ENCODE assay signal across 8 cellular contexts in genomic region chr2:27715318-27716165, GRCh38. TPM values are rescaled to one million over a fixed set of nuclear protein-coding genes. Genes with fewer than 3 reads are reported as not detected.
DNase-seq lines count a peak whose midpoint lies in the region; ATAC-seq, FAIRE-seq and TF ChIP-seq lines count a peak whose summit lies in the region.

No MANE protein-coding gene starts in this region.

- H4K91ac ChIP-seq in IMR-90 (ENCODE audit: insufficient read depth, low read depth, low read length) (peak overlapping the region; percentile 84), neuronal stem cell (ENCODE audit: low read depth, low read length, poor library complexity) (no peak overlapping the region)

- H4K5ac ChIP-seq in IMR-90 (ENCODE audit: low read depth, low read length) = peak overlapping the region; percentile 91

- peak overlapping the region; percentile 87 for H2AFZ ChIP-seq in IMR-90 (replicated peaks; ENCODE audit: low read length, poor library complexity)
- H2AFZ ChIP-seq in neuronal stem cell (ENCODE audit: low read length) = peak overlapping the region; percentile 95

- H3K4me3 Mint-ChIP-seq in activated T-helper 2 cell treated with anti-CD3 and anti-CD28 coated beads, Interferon-gamma antibody, Interleukin-2, Interleukin-4, amounts not matched to agents 10 μg/mL and 5 μg/mL and 100 μg/mL, durations not matched to agents 14 hours and 24 hours and 36 hours (ENCODE audit: low read depth) = no peak overlapping the region

- peaks cover 14% of the 10 kb centered on the region for H3K9me1 ChIP-seq in IMR-90 (ENCODE audit: insufficient read depth, low read length)

- H3K9ac ChIP-seq in IMR-90 (ENCODE audit: low read depth, low read length) (peak overlapping the region; percentile 75), neuronal stem cell (ENCODE audit: low read depth, low read length, poor library complexity) (peak overlapping the region; percentile 60)

- DNase-seq in AG08396 (ENCODE audit: low spot score) (peak; percentile 70), IMR-90 (peak; percentile 69), activated gamma-delta T cell treated with Interleukin-2 at 50 U/mL for 16 hours (peak; percentile 18), foreskin keratinocyte (no peak), neuronal stem cell (ENCODE audit: low spot score) (no peak), RCC 7860 (ENCODE audit: low spot score) (no peak)
- no peak for DNase-seq in activated T-helper 2 cell treated with anti-CD3 and anti-CD28 coated beads, Interferon-gamma antibody, Interleukin-2, Interleukin-4, amounts not matched to agents 10 μg/mL and 5 μg/mL and 100 μg/mL, durations not matched to agents 14 hours and 24 hours and 36 hours (ENCODE audit: low spot score)

- no peaks in the 10 kb centered on the region for H3K9me3 Mint-ChIP-seq in activated T-helper 2 cell treated with anti-CD3 and anti-CD28 coated beads, Interferon-gamma antibody, Interleukin-2, Interleukin-4, amounts not matched to agents 10 μg/mL and 5 μg/mL and 100 μg/mL, durations not matched to agents 14 hours and 24 hours and 36 hours

- H3K4me3 ChIP-seq in IMR-90 (ENCODE audit: insufficient read depth, low read depth, low read length) = peak overlapping the region; percentile 50
- peak overlapping the region; percentile 41 to 78 for H3K4me3 ChIP-seq in neuronal stem cell (ENCODE audit: low read length in 2 of 2)

- H2AK5ac ChIP-seq in IMR-90 (ENCODE audit: low read depth, low read length) = peak overlapping the region; percentile 84
- no peak overlapping the region for H2AK5ac ChIP-seq in neuronal stem cell (ENCODE audit: low read depth, low read length)

- H3K27ac ChIP-seq in IMR-90 (ENCODE audit: insufficient read depth, low read length) (peak overlapping the region; percentile 45; the same call in 1 of the 2 replicates), foreskin keratinocyte (peak overlapping the region; percentile 80), neuronal stem cell (replicated peaks; ENCODE audit: low read length) (no peak overlapping the region)

- H2BK120ac ChIP-seq in IMR-90 (ENCODE audit: low read depth, low read length) (peak overlapping the region; percentile 73; the same call in 1 of the 2 replicates), neuronal stem cell (ENCODE audit: low read depth, low read length) (no peak overlapping the region)

- intact Hi-C loops in IMR-90 (cut with micrococcal nuclease) = no loop called here
- intact Hi-C loops in activated T-helper 2 cell treated with anti-CD3 and anti-CD28 coated beads, Interferon-gamma antibody, Interleukin-2, Interleukin-4, amounts not matched to agents 10 μg/mL and 5 μg/mL and 100 μg/mL, durations not matched to agents 14 hours and 24 hours and 36 hours (cut with micrococcal nuclease) = no loop called here

- peak overlapping the region; percentile 49; the same call in 1 of the 2 replicates for H3K56ac ChIP-seq in IMR-90 (ENCODE audit: extremely low read depth, insufficient read depth, low read length)

- H2BK20ac ChIP-seq in IMR-90 (ENCODE audit: low read depth, low read length) = peak overlapping the region; percentile 11; the same call in 1 of the 2 replicates

- H3K36me3 Mint-ChIP-seq in activated T-helper 2 cell treated with anti-CD3 and anti-CD28 coated beads, Interferon-gamma antibody, Interleukin-2, Interleukin-4, amounts not matched to agents 10 μg/mL and 5 μg/mL and 100 μg/mL, durations not matched to agents 14 hours and 24 hours and 36 hours (ENCODE audit: low read depth) = no peaks in the 10 kb centered on the region

- H3K27me3 Mint-ChIP-seq in activated T-helper 2 cell treated with anti-CD3 and anti-CD28 coated beads, Interferon-gamma antibody, Interleukin-2, Interleukin-4, amounts not matched to agents 10 μg/mL and 5 μg/mL and 100 μg/mL, durations not matched to agents 14 hours and 24 hours and 36 hours (ENCODE audit: low read depth) = peaks cover 13% of the 10 kb centered on the region

- H4K8ac ChIP-seq in IMR-90 (ENCODE audit: low read depth in 2 of 2, low read length in 2 of 2) (peak overlapping the region; percentile 85 to 94), neuronal stem cell (ENCODE audit: low read depth, low read length) (no peak overlapping the region)

- TF ChIP-seq CTCF in IMR-90 (conservative IDR thresholded peaks at IDR 0.05; ENCODE audit: low read depth, low read length) (no peak), foreskin keratinocyte (conservative IDR thresholded peaks at IDR 0.05) (no peak)

- POLR2A ChIA-PET in IMR-90 (lab: Charles Lee; ENCODE audit: unreplicated experiment) = no interaction called here

- WGBS in IMR-90 (ENCODE audit: extremely low coverage in 2 of 2, insufficient read length in 1 of 2), 2 experiments = 2% methylated on average over 13 of the region's 50 CpGs; no CpG with 5 or more reads in 1 of the 2 experiments
- WGBS in neuronal stem cell (ENCODE audit: extremely low coverage in 2 of 2, insufficient read length in 2 of 2, insufficient replicate concordance in 1 of 2), 2 donors = no CpG with 5 or more reads among the region's 50 CpGs

- H3K14ac ChIP-seq in IMR-90 (replicated peaks; ENCODE audit: low read depth, low read length) = peak overlapping the region; percentile 94
- no peak overlapping the region for H3K14ac ChIP-seq in neuronal stem cell (ENCODE audit: low read length)

- no peak overlapping the region for H3K27ac Mint-ChIP-seq in activated T-helper 2 cell treated with anti-CD3 and anti-CD28 coated beads, Interferon-gamma antibody, Interleukin-2, Interleukin-4, amounts not matched to agents 10 μg/mL and 5 μg/mL and 100 μg/mL, durations not matched to agents 14 hours and 24 hours and 36 hours

- ATAC-seq in IMR-90 (ENCODE audit: low read depth) (peak; percentile 66), foreskin keratinocyte (no peak), GM18870 (IDR thresholded peaks at IDR 0.05; ENCODE audit: unreplicated experiment) (no peak)

- 0 out of 2 replicates have a peak, but pooled peaks have one; percentile 28 for TF ChIP-seq POLR2A in IMR-90 (IDR thresholded peaks at IDR 0.05; ENCODE audit: low read depth, low read length)

- H3K79me1 ChIP-seq in IMR-90 (ENCODE audit: low read depth in 1 of 2, low read length in 2 of 2) (peaks cover 2 to 8% of the 10 kb centered on the region in 2 experiments; a peak in 2 of 4 replicates), neuronal stem cell (ENCODE audit: low read depth, low read length) (no peaks in the 10 kb centered on the region)

- FAIRE-seq in RCC 7860 (lab: Jason Lieb, UNC) = no peak

- peak overlapping the region; percentile 88; the same call in 1 of the 2 replicates for H3K23ac ChIP-seq in IMR-90 (ENCODE audit: low read depth, low read length)
- H3K23ac ChIP-seq in neuronal stem cell (ENCODE audit: low read depth, low read length, poor library complexity) = no peak overlapping the region

- H3K4me1 Mint-ChIP-seq in activated T-helper 2 cell treated with anti-CD3 and anti-CD28 coated beads, Interferon-gamma antibody, Interleukin-2, Interleukin-4, amounts not matched to agents 10 μg/mL and 5 μg/mL and 100 μg/mL, durations not matched to agents 14 hours and 24 hours and 36 hours (ENCODE audit: low read depth) = peaks cover 35% of the 10 kb centered on the region

- H2BK5ac ChIP-seq in IMR-90 (ENCODE audit: low read depth, low read length, poor library complexity, severe bottlenecking) = peak overlapping the region; percentile 28
- no peak overlapping the region for H2BK5ac ChIP-seq in neuronal stem cell (ENCODE audit: low read length)

- no peak for TF ChIP-seq RAD21 in IMR-90 (IDR thresholded peaks at IDR 0.05; ENCODE audit: low read length)

- no peak overlapping the region for H2BK12ac ChIP-seq in neuronal stem cell (ENCODE audit: low read length)

- peak overlapping the region; percentile 79 for H3K18ac ChIP-seq in IMR-90 (ENCODE audit: low read depth, low read length)
- H3K18ac ChIP-seq in neuronal stem cell (ENCODE audit: low read length) = peak overlapping the region; percentile 92

- H2BK15ac ChIP-seq in IMR-90 (ENCODE audit: low read depth, low read length) (peak overlapping the region; percentile 95; the same call in 2 of the 3 replicates), neuronal stem cell (ENCODE audit: low read length) (peak overlapping the region; percentile 81)

- CTCF ChIA-PET in IMR-90 (lab: Yijun Ruan, JAX) = interaction anchor here (2.0 kb wide), 1 partner anchor 8 kb away, joined by 7 read pairs; no protein-coding TSS in a partner anchor

- H3K4me2 ChIP-seq in IMR-90 (ENCODE audit: low read depth, low read length) (peak overlapping the region; percentile 90), neuronal stem cell (ENCODE audit: insufficient read depth, low read length, poor library complexity, severe bottlenecking) (peak overlapping the region; percentile 73)

- peaks cover 9% of the 10 kb centered on the region for H3K4me1 ChIP-seq in IMR-90 (ENCODE audit: control insufficient read depth, insufficient read depth, low read length)
- peaks cover 23% of the 10 kb centered on the region for H3K4me1 ChIP-seq in foreskin keratinocyte
- peaks cover 5 to 8% of the 10 kb centered on the region in 2 donors for H3K4me1 ChIP-seq in neuronal stem cell (ENCODE audit: control insufficient read depth in 2 of 2, insufficient read depth in 1 of 2, low read depth in 1 of 2, low read length in 2 of 2)

- H2AK9ac ChIP-seq in IMR-90 (replicated peaks; ENCODE audit: low read depth, low read length, poor library complexity) = peak overlapping the region; percentile 93

- H3K9me3 ChIP-seq in IMR-90 (ENCODE audit: control insufficient read depth, insufficient read depth, low read length) (no peaks in the 10 kb centered on the region), neuronal stem cell (replicated peaks in 1 of 2; ENCODE audit: control insufficient read depth in 2 of 2, insufficient read depth in 1 of 2, low read depth in 1 of 2, low read length in 2 of 2) (no peaks in the 10 kb centered on the region)

- H3K27me3 ChIP-seq in IMR-90 (ENCODE audit: control insufficient read depth, insufficient read depth, low read length) (no peaks in the 10 kb centered on the region), foreskin keratinocyte (no peaks in the 10 kb centered on the region), neuronal stem cell (ENCODE audit: control insufficient read depth in 3 of 3, insufficient read depth in 3 of 3, low read depth in 1 of 3, low read length in 3 of 3) (peaks cover 0 to 49% (median 4%) of the 10 kb centered on the region in 3 experiments)

- in situ Hi-C loops in IMR-90 (cut with MboI; ENCODE audit: low sequenced_read_pairs) = no loop called here

- H4K20me1 ChIP-seq in IMR-90 (ENCODE audit: insufficient read depth, low read length) = no peaks in the 10 kb centered on the region

- no peaks in the 10 kb centered on the region for H3K36me3 ChIP-seq in IMR-90 (ENCODE audit: control insufficient read depth, insufficient read depth, low read length)
- no peaks in the 10 kb centered on the region for H3K36me3 ChIP-seq in neuronal stem cell (replicated peaks in 1 of 2; ENCODE audit: control insufficient read depth in 2 of 2, insufficient read depth in 2 of 2, low read length in 2 of 2)

- H3K4ac ChIP-seq in IMR-90 (ENCODE audit: low read depth, low read length) (peak overlapping the region; percentile 90), neuronal stem cell (ENCODE audit: low read length) (no peak overlapping the region)

- no TSS peak for BruUV-seq in IMR-90 (replicated peaks; lab: Mats Ljungman, UMichigan)

- dilution Hi-C loops in IMR-90 (cut with HindIII; ENCODE audit: low sequenced_read_pairs, unreplicated experiment) = no loop called here

RNA-seq across cellular contexts. Expression of gene SLC4A1AP, which starts 51.9 kb away (rescaled TPM):
- total RNA-seq in IMR-90 (2012; rRNA removed) = 11.7 and 17.8 TPM in 2 replicates
- polyA plus RNA-seq in IMR-90 (2012; rRNA removed) = 13.3 and 13.6 TPM in 2 replicates
- 4.5 and 5.5 TPM in 2 replicates for polyA plus RNA-seq in IMR-90 (2012; cell fraction: cytosol; rRNA removed)
- 8.7 and 10.3 TPM in 2 replicates for polyA plus RNA-seq in IMR-90 (2012; cell fraction: nucleus; rRNA removed; ENCODE audit: low replicate concordance)
- 27.1 and 29.9 TPM in 2 replicates for total RNA-seq in foreskin keratinocyte
- 15.2 and 17.8 TPM in 2 replicates for polyA plus RNA-seq in foreskin keratinocyte
- 19.7 TPM for polyA plus RNA-seq in neuronal stem cell (2013, experiment 1 of 2)
- 19.8 TPM for polyA plus RNA-seq in neuronal stem cell (2013, experiment 2 of 2)
- total RNA-seq in activated T-helper 2 cell treated with anti-CD3 and anti-CD28 coated beads, Interferon-gamma antibody, Interleukin-2, Interleukin-4, amounts not matched to agents 10 μg/mL and 5 μg/mL and 100 μg/mL, durations not matched to agents 14 hours and 24 hours and 36 hours = 26.7 and 27.8 TPM in 2 replicates

RNA-seq across cellular contexts. Expression of gene SUPT7L, which starts 52.1 kb away (rescaled TPM):
- total RNA-seq in IMR-90 (2012; rRNA removed) (16.7 and 23.1 TPM in 2 replicates), foreskin keratinocyte (24.6 and 25.8 TPM in 2 replicates)
- polyA plus RNA-seq in IMR-90 (2012; rRNA removed) (31.3 and 33.4 TPM in 2 replicates), foreskin keratinocyte (18.5 and 19.7 TPM in 2 replicates)
- polyA plus RNA-seq in IMR-90 (2012; cell fraction: cytosol; rRNA removed) = 12.7 and 15.6 TPM in 2 replicates
- polyA plus RNA-seq in IMR-90 (2012; cell fraction: nucleus; rRNA removed; ENCODE audit: low replicate concordance) = 61.5 and 126 TPM in 2 replicates
- 22.5 TPM for polyA plus RNA-seq in neuronal stem cell (2013, experiment 1 of 2)
- 22.3 TPM for polyA plus RNA-seq in neuronal stem cell (2013, experiment 2 of 2)
- total RNA-seq in activated T-helper 2 cell treated with anti-CD3 and anti-CD28 coated beads, Interferon-gamma antibody, Interleukin-2, Interleukin-4, amounts not matched to agents 10 μg/mL and 5 μg/mL and 100 μg/mL, durations not matched to agents 14 hours and 24 hours and 36 hours = 32.5 and 37.0 TPM in 2 replicates

RNA-seq across cellular contexts. Expression of gene MRPL33, which starts 56.0 kb away (rescaled TPM):
- 13.3 and 48.6 TPM in 2 replicates for total RNA-seq in IMR-90 (2012; rRNA removed)
- polyA plus RNA-seq in IMR-90 (2012; rRNA removed) = 88.0 and 101 TPM in 2 replicates
- polyA plus RNA-seq in IMR-90 (2012; cell fraction: cytosol; rRNA removed) = 10.5 and 17.0 TPM in 2 replicates
- 2.6 and 31.4 TPM in 2 replicates for polyA plus RNA-seq in IMR-90 (2012; cell fraction: nucleus; rRNA removed; ENCODE audit: low replicate concordance)
- 90.5 and 111 TPM in 2 replicates for total RNA-seq in foreskin keratinocyte
- 169 and 190 TPM in 2 replicates for polyA plus RNA-seq in foreskin keratinocyte
- polyA plus RNA-seq in neuronal stem cell (2013, experiment 1 of 2) = 419 TPM
- 412 TPM for polyA plus RNA-seq in neuronal stem cell (2013, experiment 2 of 2)
- total RNA-seq in activated T-helper 2 cell treated with anti-CD3 and anti-CD28 coated beads, Interferon-gamma antibody, Interleukin-2, Interleukin-4, amounts not matched to agents 10 μg/mL and 5 μg/mL and 100 μg/mL, durations not matched to agents 14 hours and 24 hours and 36 hours = 57.7 and 58.9 TPM in 2 replicates

Comparison
In these comparisons a context has a peak if more than half of its experiments do, and no peak if none do; other contexts are left out.
1. DNase-seq: peak in AG08396 (single experiment), IMR-90 (single experiment) and activated gamma-delta T cell treated with Interleukin-2 at 50 U/mL for 16 hours (single experiment); none in foreskin keratinocyte (0 of 2), neuronal stem cell (single experiment), RCC 7860 (single experiment) and activated T-helper 2 cell treated with anti-CD3 and anti-CD28 coated beads, Interferon-gamma antibody, Interleukin-2, Interleukin-4, amounts not matched to agents 10 μg/mL and 5 μg/mL and 100 μg/mL, durations not matched to agents 14 hours and 24 hours and 36 hours (single experiment).